Comparison of ENCODE assay signal across 1 cellular context in genomic region chr11:19976281-19976941, GRCh38.
TF ChIP-seq lines count a peak whose summit lies in the region.

No MANE protein-coding gene starts in this region.

TF ChIP-seq in HepG2, 621 proteins besides CTCF, POLR2A, EP300 and RAD21 (continued from another document and continues in another):
- TF ChIP-seq, protein P1, sequence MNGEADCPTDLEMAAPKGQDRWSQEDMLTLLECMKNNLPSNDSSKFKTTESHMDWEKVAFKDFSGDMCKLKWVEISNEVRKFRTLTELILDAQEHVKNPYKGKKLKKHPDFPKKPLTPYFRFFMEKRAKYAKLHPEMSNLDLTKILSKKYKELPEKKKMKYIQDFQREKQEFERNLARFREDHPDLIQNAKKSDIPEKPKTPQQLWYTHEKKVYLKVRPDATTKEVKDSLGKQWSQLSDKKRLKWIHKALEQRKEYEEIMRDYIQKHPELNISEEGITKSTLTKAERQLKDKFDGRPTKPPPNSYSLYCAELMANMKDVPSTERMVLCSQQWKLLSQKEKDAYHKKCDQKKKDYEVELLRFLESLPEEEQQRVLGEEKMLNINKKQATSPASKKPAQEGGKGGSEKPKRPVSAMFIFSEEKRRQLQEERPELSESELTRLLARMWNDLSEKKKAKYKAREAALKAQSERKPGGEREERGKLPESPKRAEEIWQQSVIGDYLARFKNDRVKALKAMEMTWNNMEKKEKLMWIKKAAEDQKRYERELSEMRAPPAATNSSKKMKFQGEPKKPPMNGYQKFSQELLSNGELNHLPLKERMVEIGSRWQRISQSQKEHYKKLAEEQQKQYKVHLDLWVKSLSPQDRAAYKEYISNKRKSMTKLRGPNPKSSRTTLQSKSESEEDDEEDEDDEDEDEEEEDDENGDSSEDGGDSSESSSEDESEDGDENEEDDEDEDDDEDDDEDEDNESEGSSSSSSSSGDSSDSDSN (CRISPR knock-in tag; IDR thresholded peaks at IDR 0.05), result peak; percentile 52; the same call in 1 of the 2 replicates
- TF ChIP-seq GZF1 (CRISPR knock-in tag; IDR thresholded peaks at IDR 0.05), result peak; percentile 90
- peak; percentile 26; the same call in 1 of the 2 replicates for TF ChIP-seq HMG20A (CRISPR knock-in tag; IDR thresholded peaks at IDR 0.05; ENCODE audit: borderline replicate concordance)
- TF ChIP-seq, protein P2, sequence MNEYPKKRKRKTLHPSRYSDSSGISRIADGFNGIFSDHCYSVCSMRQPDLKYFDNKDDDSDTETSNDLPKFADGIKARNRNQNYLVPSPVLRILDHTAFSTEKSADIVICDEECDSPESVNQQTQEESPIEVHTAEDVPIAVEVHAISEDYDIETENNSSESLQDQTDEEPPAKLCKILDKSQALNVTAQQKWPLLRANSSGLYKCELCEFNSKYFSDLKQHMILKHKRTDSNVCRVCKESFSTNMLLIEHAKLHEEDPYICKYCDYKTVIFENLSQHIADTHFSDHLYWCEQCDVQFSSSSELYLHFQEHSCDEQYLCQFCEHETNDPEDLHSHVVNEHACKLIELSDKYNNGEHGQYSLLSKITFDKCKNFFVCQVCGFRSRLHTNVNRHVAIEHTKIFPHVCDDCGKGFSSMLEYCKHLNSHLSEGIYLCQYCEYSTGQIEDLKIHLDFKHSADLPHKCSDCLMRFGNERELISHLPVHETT (CRISPR knock-in tag; conservative IDR thresholded peaks at IDR 0.05), result no peak
- peak; percentile 49; the same call in 1 of the 2 replicates for TF ChIP-seq KDM3A (CRISPR knock-in tag; IDR thresholded peaks at IDR 0.05; ENCODE audit: low read depth)
- 0 out of 2 replicates have a peak, but pooled peaks have one; percentile 35 for TF ChIP-seq SIN3A (IDR thresholded peaks at IDR 0.05; ENCODE audit: borderline replicate concordance, low read depth, low read length)
- no peak for TF ChIP-seq ZNF777 (CRISPR knock-in tag; IDR thresholded peaks at IDR 0.05)
- TF ChIP-seq, protein P3, sequence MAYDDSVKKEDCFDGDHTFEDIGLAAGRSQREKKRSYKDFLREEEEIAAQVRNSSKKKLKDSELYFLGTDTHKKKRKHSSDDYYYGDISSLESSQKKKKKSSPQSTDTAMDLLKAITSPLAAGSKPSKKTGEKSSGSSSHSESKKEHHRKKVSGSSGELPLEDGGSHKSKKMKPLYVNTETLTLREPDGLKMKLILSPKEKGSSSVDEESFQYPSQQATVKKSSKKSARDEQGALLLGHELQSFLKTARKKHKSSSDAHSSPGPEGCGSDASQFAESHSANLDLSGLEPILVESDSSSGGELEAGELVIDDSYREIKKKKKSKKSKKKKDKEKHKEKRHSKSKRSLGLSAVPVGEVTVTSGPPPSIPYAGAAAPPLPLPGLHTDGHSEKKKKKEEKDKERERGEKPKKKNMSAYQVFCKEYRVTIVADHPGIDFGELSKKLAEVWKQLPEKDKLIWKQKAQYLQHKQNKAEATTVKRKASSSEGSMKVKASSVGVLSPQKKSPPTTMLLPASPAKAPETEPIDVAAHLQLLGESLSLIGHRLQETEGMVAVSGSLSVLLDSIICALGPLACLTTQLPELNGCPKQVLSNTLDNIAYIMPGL (CRISPR knock-in tag; IDR thresholded peaks at IDR 0.05; ENCODE audit: borderline replicate concordance in 1 of 2, low read depth in 1 of 2), result peak in 1 of 2 experiments; percentile 25; a peak in 1 of 4 replicates
- 0 out of 2 replicates have a peak, but pooled peaks have one; percentile 61 for TF ChIP-seq ZNF616 (CRISPR knock-in tag; IDR thresholded peaks at IDR 0.05; ENCODE audit: low read depth)
- TF ChIP-seq, protein P4, sequence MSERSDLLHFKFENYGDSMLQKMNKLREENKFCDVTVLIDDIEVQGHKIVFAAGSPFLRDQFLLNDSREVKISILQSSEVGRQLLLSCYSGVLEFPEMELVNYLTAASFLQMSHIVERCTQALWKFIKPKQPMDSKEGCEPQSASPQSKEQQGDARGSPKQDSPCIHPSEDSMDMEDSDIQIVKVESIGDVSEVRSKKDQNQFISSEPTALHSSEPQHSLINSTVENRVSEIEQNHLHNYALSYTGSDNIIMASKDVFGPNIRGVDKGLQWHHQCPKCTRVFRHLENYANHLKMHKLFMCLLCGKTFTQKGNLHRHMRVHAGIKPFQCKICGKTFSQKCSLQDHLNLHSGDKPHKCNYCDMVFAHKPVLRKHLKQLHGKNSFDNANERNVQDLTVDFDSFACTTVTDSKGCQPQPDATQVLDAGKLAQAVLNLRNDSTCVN (CRISPR knock-in tag; IDR thresholded peaks at IDR 0.05; ENCODE audit: borderline replicate concordance), result peak; percentile 81; the same call in 1 of the 2 replicates
- TF ChIP-seq TBX2 (CRISPR knock-in tag; IDR thresholded peaks at IDR 0.05; ENCODE audit: borderline replicate concordance), result peak; percentile 57; the same call in 1 of the 2 replicates
- peak; percentile 73 for TF ChIP-seq FOXA3 (CRISPR knock-in tag; IDR thresholded peaks at IDR 0.05)
- no peak for TF ChIP-seq FOXP1 (IDR thresholded peaks at IDR 0.05)
- 0 out of 2 replicates have a peak, but pooled peaks have one; percentile 45 for TF ChIP-seq FOXP1 (CRISPR knock-in tag; IDR thresholded peaks at IDR 0.05)
- TF ChIP-seq THRA (CRISPR knock-in tag; IDR thresholded peaks at IDR 0.05; ENCODE audit: borderline replicate concordance), result no peak
- 0 out of 2 replicates have a peak, but pooled peaks have one; percentile 19 for TF ChIP-seq ZNF205 (CRISPR knock-in tag; IDR thresholded peaks at IDR 0.05)
- TF ChIP-seq, protein P5, sequence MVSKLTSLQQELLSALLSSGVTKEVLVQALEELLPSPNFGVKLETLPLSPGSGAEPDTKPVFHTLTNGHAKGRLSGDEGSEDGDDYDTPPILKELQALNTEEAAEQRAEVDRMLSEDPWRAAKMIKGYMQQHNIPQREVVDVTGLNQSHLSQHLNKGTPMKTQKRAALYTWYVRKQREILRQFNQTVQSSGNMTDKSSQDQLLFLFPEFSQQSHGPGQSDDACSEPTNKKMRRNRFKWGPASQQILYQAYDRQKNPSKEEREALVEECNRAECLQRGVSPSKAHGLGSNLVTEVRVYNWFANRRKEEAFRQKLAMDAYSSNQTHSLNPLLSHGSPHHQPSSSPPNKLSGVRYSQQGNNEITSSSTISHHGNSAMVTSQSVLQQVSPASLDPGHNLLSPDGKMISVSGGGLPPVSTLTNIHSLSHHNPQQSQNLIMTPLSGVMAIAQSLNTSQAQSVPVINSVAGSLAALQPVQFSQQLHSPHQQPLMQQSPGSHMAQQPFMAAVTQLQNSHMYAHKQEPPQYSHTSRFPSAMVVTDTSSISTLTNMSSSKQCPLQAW (CRISPR knock-in tag; IDR thresholded peaks at IDR 0.05), result 0 out of 2 replicates have a peak, but pooled peaks have one; percentile 47
- TF ChIP-seq ZNF558 (CRISPR knock-in tag; IDR thresholded peaks at IDR 0.05; ENCODE audit: borderline replicate concordance), result no peak; the same call in 1 of the 2 replicates
- no peak for TF ChIP-seq ZNF841 (CRISPR knock-in tag; IDR thresholded peaks at IDR 0.05; ENCODE audit: borderline replicate concordance)
- TF ChIP-seq IRF1 (CRISPR knock-in tag; IDR thresholded peaks at IDR 0.05; ENCODE audit: low read depth), result no peak
- no peak for TF ChIP-seq ATRX (CRISPR knock-in tag; IDR thresholded peaks at IDR 0.05; ENCODE audit: borderline replicate concordance)
- TF ChIP-seq, protein P6, sequence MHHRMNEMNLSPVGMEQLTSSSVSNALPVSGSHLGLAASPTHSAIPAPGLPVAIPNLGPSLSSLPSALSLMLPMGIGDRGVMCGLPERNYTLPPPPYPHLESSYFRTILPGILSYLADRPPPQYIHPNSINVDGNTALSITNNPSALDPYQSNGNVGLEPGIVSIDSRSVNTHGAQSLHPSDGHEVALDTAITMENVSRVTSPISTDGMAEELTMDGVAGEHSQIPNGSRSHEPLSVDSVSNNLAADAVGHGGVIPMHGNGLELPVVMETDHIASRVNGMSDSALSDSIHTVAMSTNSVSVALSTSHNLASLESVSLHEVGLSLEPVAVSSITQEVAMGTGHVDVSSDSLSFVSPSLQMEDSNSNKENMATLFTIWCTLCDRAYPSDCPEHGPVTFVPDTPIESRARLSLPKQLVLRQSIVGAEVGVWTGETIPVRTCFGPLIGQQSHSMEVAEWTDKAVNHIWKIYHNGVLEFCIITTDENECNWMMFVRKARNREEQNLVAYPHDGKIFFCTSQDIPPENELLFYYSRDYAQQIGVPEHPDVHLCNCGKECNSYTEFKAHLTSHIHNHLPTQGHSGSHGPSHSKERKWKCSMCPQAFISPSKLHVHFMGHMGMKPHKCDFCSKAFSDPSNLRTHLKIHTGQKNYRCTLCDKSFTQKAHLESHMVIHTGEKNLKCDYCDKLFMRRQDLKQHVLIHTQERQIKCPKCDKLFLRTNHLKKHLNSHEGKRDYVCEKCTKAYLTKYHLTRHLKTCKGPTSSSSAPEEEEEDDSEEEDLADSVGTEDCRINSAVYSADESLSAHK (CRISPR knock-in tag; IDR thresholded peaks at IDR 0.05; ENCODE audit: borderline replicate concordance), result no peak
- TF ChIP-seq ZNF292 (CRISPR knock-in tag; IDR thresholded peaks at IDR 0.05; ENCODE audit: borderline replicate concordance, low read depth), result peak; percentile 95
- peak; percentile 64 for TF ChIP-seq ELF1 (CRISPR knock-in tag; IDR thresholded peaks at IDR 0.05)
- TF ChIP-seq ZBTB49 (CRISPR knock-in tag; IDR thresholded peaks at IDR 0.05; ENCODE audit: borderline replicate concordance), result 0 out of 2 replicates have a peak, but pooled peaks have one; percentile 17
- peak; percentile 33; the same call in 1 of the 2 replicates for TF ChIP-seq ERF (CRISPR knock-in tag; IDR thresholded peaks at IDR 0.05)
- 0 out of 2 replicates have a peak, but pooled peaks have one; percentile 38 for TF ChIP-seq GTF2F1 (IDR thresholded peaks at IDR 0.05; ENCODE audit: low read length)
- TF ChIP-seq HOXD1 (CRISPR knock-in tag; IDR thresholded peaks at IDR 0.05), result no peak
- TF ChIP-seq ZNF430 (CRISPR knock-in tag; IDR thresholded peaks at IDR 0.05), result peak; percentile 55; the same call in 1 of the 2 replicates
- TF ChIP-seq PHF8 (CRISPR knock-in tag; IDR thresholded peaks at IDR 0.05), result peak; percentile 46
- TF ChIP-seq, protein P7, sequence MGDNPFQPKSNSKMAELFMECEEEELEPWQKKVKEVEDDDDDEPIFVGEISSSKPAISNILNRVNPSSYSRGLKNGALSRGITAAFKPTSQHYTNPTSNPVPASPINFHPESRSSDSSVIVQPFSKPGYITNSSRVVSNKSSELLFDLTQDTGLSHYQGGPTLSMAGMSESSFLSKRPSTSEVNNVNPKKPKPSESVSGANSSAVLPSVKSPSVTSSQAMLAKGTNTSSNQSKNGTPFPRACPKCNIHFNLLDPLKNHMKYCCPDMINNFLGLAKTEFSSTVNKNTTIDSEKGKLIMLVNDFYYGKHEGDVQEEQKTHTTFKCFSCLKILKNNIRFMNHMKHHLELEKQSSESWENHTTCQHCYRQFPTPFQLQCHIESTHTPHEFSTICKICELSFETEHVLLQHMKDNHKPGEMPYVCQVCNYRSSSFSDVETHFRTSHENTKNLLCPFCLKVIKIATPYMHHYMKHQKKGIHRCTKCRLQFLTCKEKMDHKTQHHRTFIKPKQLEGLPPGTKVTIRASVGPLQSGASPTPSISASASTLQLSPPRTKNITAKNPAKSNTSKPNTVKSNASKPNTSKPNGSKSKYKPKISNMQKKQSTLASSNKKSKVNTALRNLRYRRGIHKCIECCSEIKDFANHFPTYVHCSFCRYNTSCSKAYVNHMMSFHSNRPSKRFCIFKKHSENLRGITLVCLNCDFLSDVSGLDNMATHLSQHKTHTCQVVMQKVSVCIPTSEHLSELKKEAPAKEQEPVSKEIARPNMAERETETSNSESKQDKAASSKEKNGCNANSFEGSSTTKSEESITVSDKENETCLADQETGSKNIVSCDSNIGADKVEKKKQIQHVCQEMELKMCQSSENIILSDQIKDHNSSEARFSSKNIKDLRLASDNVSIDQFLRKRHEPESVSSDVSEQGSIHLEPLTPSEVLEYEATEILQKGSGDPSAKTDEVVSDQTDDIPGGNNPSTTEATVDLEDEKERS (CRISPR knock-in tag; IDR thresholded peaks at IDR 0.05), result peak; percentile 77; the same call in 1 of the 2 replicates
